Comparison of ENCODE assay signal across 10 cellular contexts in the genomic region with DNA sequence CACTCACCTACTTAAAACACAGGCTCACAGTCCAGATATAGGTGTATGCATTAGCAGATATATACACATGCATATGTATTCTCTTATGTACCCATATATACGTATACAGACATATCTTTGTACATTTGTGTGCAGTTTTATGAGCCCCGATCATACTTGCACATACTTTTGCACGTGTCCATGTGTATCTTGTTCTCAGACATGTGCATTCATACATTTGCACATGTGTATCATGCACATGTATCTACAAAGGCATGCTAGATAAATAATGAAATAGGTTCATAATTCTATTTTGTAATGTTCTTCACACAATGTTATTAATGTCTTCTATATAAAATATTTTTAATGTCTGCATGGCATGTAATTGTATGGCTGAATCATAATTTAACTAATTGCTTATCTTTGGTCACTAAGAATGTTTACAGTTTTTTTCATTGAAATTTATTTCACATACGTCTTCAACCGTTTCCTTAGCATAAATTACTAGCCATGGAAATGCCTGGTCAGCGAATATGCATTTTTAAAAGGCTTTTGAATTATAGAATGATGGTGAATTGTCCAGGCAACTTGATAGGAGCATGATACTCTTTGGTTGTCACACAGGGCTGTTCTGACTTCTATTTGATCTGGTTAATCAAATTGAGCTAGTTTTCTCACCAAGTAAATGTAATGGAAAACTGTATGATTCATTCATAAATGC. TPM values are rescaled to one million over a fixed set of nuclear protein-coding genes. Genes with fewer than 3 reads are reported as not detected.
DNase-seq lines count a peak whose midpoint lies in the region; FAIRE-seq and TF ChIP-seq lines count a peak whose summit lies in the region.
"Had no signal": no experiment of that assay in that cellular context is flagged by ENCODE, and none has a peak within 500 bp of the region (broad histone marks: within the 10 kb centered on the region; RNA-seq: fewer than 3 reads in every experiment).

No MANE protein-coding gene starts in this region.

- peak overlapping the region; percentile 99 for H3K4me3 Mint-ChIP-seq in activated naive CD4-positive, alpha-beta T cell treated with anti-CD3 and anti-CD28 coated beads, Interleukin-2, amount 50 U/mL, for 24 hours
- H3K4me3 Mint-ChIP-seq in activated T-helper 1 cell treated with anti-CD3 and anti-CD28 coated beads, Interleukin-12 subunit alpha, Interleukin-12 subunit beta, Interleukin-2, Interleukin-4 antibody, amounts not matched to agents 30 ng/mL and 10 ng/mL and 1 ng/mL, durations not matched to agents 14 hours and 24 hours and 36 hours: peak overlapping the region; percentile 97

- H4K20me1 ChIP-seq in keratinocyte (ENCODE audit: control insufficient read depth, extremely low read depth, insufficient read depth, low read length): no peaks in the 10 kb centered on the region

- H3K27ac ChIP-seq in keratinocyte (ENCODE audit: control insufficient read depth, insufficient read depth, low read length) (no peak overlapping the region), thyroid gland (peak overlapping the region in 2 of 3 donors; percentile 100)

- no peaks in the 10 kb centered on the region for H3K36me3 ChIP-seq in keratinocyte (ENCODE audit: control insufficient read depth in 2 of 2, extremely low read depth in 1 of 2, insufficient read depth in 2 of 2, low read length in 2 of 2)
- no peaks in the 10 kb centered on the region for H3K36me3 ChIP-seq in thyroid gland

- H3K9me3 ChIP-seq in keratinocyte (ENCODE audit: control insufficient read depth, low read depth, low read length) (no peaks in the 10 kb centered on the region), thyroid gland (no peaks in the 10 kb centered on the region)

- H3K9me1 ChIP-seq in keratinocyte (ENCODE audit: control insufficient read depth, extremely low read depth, insufficient read depth, low read length): no peaks in the 10 kb centered on the region

- FAIRE-seq in keratinocyte (lab: Jason Lieb, UNC): no peak

- H3K4me1 Mint-ChIP-seq in activated naive CD4-positive, alpha-beta T cell treated with anti-CD3 and anti-CD28 coated beads, Interleukin-2, amount 50 U/mL, for 24 hours: peaks cover 70% of the 10 kb centered on the region
- H3K4me1 Mint-ChIP-seq in activated T-helper 1 cell treated with anti-CD3 and anti-CD28 coated beads, Interleukin-12 subunit alpha, Interleukin-12 subunit beta, Interleukin-2, Interleukin-4 antibody, amounts not matched to agents 30 ng/mL and 10 ng/mL and 1 ng/mL, durations not matched to agents 14 hours and 24 hours and 36 hours (ENCODE audit: low read depth): peaks cover 81% of the 10 kb centered on the region

- H3K4me3 ChIP-seq in keratinocyte (ENCODE audit: control insufficient read depth in 2 of 3, extremely low read depth in 1 of 3, insufficient read depth in 2 of 3, low read depth in 1 of 3, low read length in 3 of 3) (no peak overlapping the region), thyroid gland (replicated peaks in 1 of 3) (no peak overlapping the region)

- H3K9me3 Mint-ChIP-seq in activated naive CD4-positive, alpha-beta T cell treated with anti-CD3 and anti-CD28 coated beads, Interleukin-2, amount 50 U/mL, for 24 hours: no peaks in the 10 kb centered on the region
- no peaks in the 10 kb centered on the region for H3K9me3 Mint-ChIP-seq in activated T-helper 1 cell treated with anti-CD3 and anti-CD28 coated beads, Interleukin-12 subunit alpha, Interleukin-12 subunit beta, Interleukin-2, Interleukin-4 antibody, amounts not matched to agents 30 ng/mL and 10 ng/mL and 1 ng/mL, durations not matched to agents 14 hours and 24 hours and 36 hours
- H3K9me3 Mint-ChIP-seq: WTC11 had no signal

- TF ChIP-seq CTCF in keratinocyte (optimal IDR thresholded peaks at IDR 0.05 in 1 of 3, IDR thresholded peaks at IDR 0.05 in 1 of 3, conservative IDR thresholded peaks at IDR 0.05 in 1 of 3; ENCODE audit: extremely low read depth in 1 of 3, insufficient read depth in 2 of 3, low read length in 3 of 3): no peak
- TF ChIP-seq CTCF in thyroid gland (IDR thresholded peaks at IDR 0.05): no peak

- WGBS in thyroid gland, 2 donors: 74 to 85% methylated on average over 6 of the region's 6 CpGs

- H2AFZ ChIP-seq in keratinocyte (ENCODE audit: control insufficient read depth, low read length): no peak overlapping the region

- dilution Hi-C loops in keratinocyte (cut with MboI; ENCODE audit: extremely low pct_ligation_motif_present, low sequenced_read_pairs): no loop called here

- no peak overlapping the region for H3K9ac ChIP-seq in keratinocyte (ENCODE audit: control insufficient read depth, extremely low read depth, insufficient read depth, low read length)

- H3K4me1 ChIP-seq in keratinocyte (ENCODE audit: control insufficient read depth, extremely low read depth, insufficient read depth, low read length) (peaks cover 16% of the 10 kb centered on the region), thyroid gland (peaks cover 17 to 37% of the 10 kb centered on the region in 2 donors)

- intact Hi-C loops in activated T-helper 1 cell treated with anti-CD3 and anti-CD28 coated beads, Interleukin-12 subunit alpha, Interleukin-12 subunit beta, Interleukin-2, Interleukin-4 antibody, amounts not matched to agents 30 ng/mL and 10 ng/mL and 1 ng/mL, durations not matched to agents 14 hours and 24 hours and 36 hours (cut with micrococcal nuclease): loop anchor here (1.0 kb wide), 1 partner anchor 34 kb away; no protein-coding TSS in a partner anchor
- intact Hi-C loops in thyroid gland (cut with DNase I): no loop called here

- H3K27ac Mint-ChIP-seq in activated naive CD4-positive, alpha-beta T cell treated with anti-CD3 and anti-CD28 coated beads, Interleukin-2, amount 50 U/mL, for 24 hours: peak overlapping the region; percentile 88
- peak overlapping the region; percentile 72 for H3K27ac Mint-ChIP-seq in activated T-helper 1 cell treated with anti-CD3 and anti-CD28 coated beads, Interleukin-12 subunit alpha, Interleukin-12 subunit beta, Interleukin-2, Interleukin-4 antibody, amounts not matched to agents 30 ng/mL and 10 ng/mL and 1 ng/mL, durations not matched to agents 14 hours and 24 hours and 36 hours
- H3K27ac Mint-ChIP-seq: B cell, WTC11 had no signal

- peaks cover 68% of the 10 kb centered on the region for H3K79me2 ChIP-seq in keratinocyte (ENCODE audit: control insufficient read depth, insufficient read depth, low read length)

- TF ChIP-seq POLR2A in thyroid gland (IDR thresholded peaks at IDR 0.05): no peak

- DNase-seq in activated naive CD4-positive, alpha-beta T cell treated with Interleukin-2 at 50 U/mL for 16 hours: no peak
- DNase-seq in activated T-helper 1 cell treated with anti-CD3 and anti-CD28 coated beads, Interleukin-12 subunit alpha, Interleukin-12 subunit beta, Interleukin-2, Interleukin-4 antibody, amounts not matched to agents 30 ng/mL and 10 ng/mL and 1 ng/mL, durations not matched to agents 14 hours and 24 hours and 36 hours (ENCODE audit: low spot score): no peak
- DNase-seq in keratinocyte (ENCODE audit: low read depth, low spot score) (no peak), thyroid gland (no peak), middle frontal gyrus (ENCODE audit: extremely low spot score, low spot score) (no peak), activated gamma-delta T cell treated with Interleukin-2 at 50 U/mL for 16 hours (no peak)
- DNase-seq in activated CD8-positive, alpha-beta memory T cell treated with anti-CD3 and anti-CD28 coated beads, Interleukin-2, amount 50 U/mL, for 4 hours: no peak

- no peaks in the 10 kb centered on the region for H3K27me3 Mint-ChIP-seq in activated naive CD4-positive, alpha-beta T cell treated with anti-CD3 and anti-CD28 coated beads, Interleukin-2, amount 50 U/mL, for 24 hours
- H3K27me3 Mint-ChIP-seq in activated T-helper 1 cell treated with anti-CD3 and anti-CD28 coated beads, Interleukin-12 subunit alpha, Interleukin-12 subunit beta, Interleukin-2, Interleukin-4 antibody, amounts not matched to agents 30 ng/mL and 10 ng/mL and 1 ng/mL, durations not matched to agents 14 hours and 24 hours and 36 hours (ENCODE audit: insufficient read depth): no peaks in the 10 kb centered on the region
- H3K27me3 Mint-ChIP-seq: B cell had no signal

- H3K4me2 ChIP-seq in keratinocyte (ENCODE audit: control insufficient read depth, extremely low read depth, insufficient read depth, low read depth, low read length): peak overlapping the region; percentile 94

- peaks cover 28% of the 10 kb centered on the region for H3K36me3 Mint-ChIP-seq in activated naive CD4-positive, alpha-beta T cell treated with anti-CD3 and anti-CD28 coated beads, Interleukin-2, amount 50 U/mL, for 24 hours
- peaks cover 36% of the 10 kb centered on the region for H3K36me3 Mint-ChIP-seq in activated T-helper 1 cell treated with anti-CD3 and anti-CD28 coated beads, Interleukin-12 subunit alpha, Interleukin-12 subunit beta, Interleukin-2, Interleukin-4 antibody, amounts not matched to agents 30 ng/mL and 10 ng/mL and 1 ng/mL, durations not matched to agents 14 hours and 24 hours and 36 hours (ENCODE audit: low read depth)

- H3K27me3 ChIP-seq in keratinocyte (ENCODE audit: control insufficient read depth, extremely low read depth, insufficient read depth, low read length) (no peaks in the 10 kb centered on the region), thyroid gland (no peaks in the 10 kb centered on the region)

RNA-seq across cellular contexts. Expression of gene NDFIP1, which starts 2.6 kb away (rescaled TPM):
- total RNA-seq in activated T-helper 1 cell treated with anti-CD3 and anti-CD28 coated beads, Interleukin-12 subunit alpha, Interleukin-12 subunit beta, Interleukin-2, Interleukin-4 antibody, amounts not matched to agents 30 ng/mL and 10 ng/mL and 1 ng/mL, durations not matched to agents 14 hours and 24 hours and 36 hours: 119 and 129 TPM in 2 replicates
- 21.6 to 38.2 TPM (median 26.0 TPM) in 3 replicates for polyA plus RNA-seq in keratinocyte
- polyA plus RNA-seq in keratinocyte (2011; ENCODE audit: low read depth): 123 TPM
- polyA plus RNA-seq in keratinocyte (2011; cell fraction: cytosol; rRNA removed): 17.6 and 32.0 TPM in 2 replicates
- polyA plus RNA-seq in keratinocyte (2011; cell fraction: nucleus; rRNA removed): 21.4 and 30.0 TPM in 2 replicates
- polyA plus RNA-seq in keratinocyte (2012; ENCODE audit: low replicate concordance): 31.7 and 35.8 TPM in 2 replicates
- polyA minus RNA-seq in keratinocyte: 4.7 to 17.9 TPM (median 9.6 TPM) in 3 replicates
- polyA minus RNA-seq in keratinocyte (2011; cell fraction: cytosol; rRNA and poly(A)+ RNA removed): 86.9 TPM
- 17.5 and 29.6 TPM in 2 replicates for polyA minus RNA-seq in keratinocyte (2011; cell fraction: nucleus; rRNA and poly(A)+ RNA removed)
- 100 to 1,000 TPM; 185 to 351 (median 297) TPM for total RNA-seq in thyroid gland
